ENCODE assay signal across 18 cellular contexts in the genomic region with DNA sequence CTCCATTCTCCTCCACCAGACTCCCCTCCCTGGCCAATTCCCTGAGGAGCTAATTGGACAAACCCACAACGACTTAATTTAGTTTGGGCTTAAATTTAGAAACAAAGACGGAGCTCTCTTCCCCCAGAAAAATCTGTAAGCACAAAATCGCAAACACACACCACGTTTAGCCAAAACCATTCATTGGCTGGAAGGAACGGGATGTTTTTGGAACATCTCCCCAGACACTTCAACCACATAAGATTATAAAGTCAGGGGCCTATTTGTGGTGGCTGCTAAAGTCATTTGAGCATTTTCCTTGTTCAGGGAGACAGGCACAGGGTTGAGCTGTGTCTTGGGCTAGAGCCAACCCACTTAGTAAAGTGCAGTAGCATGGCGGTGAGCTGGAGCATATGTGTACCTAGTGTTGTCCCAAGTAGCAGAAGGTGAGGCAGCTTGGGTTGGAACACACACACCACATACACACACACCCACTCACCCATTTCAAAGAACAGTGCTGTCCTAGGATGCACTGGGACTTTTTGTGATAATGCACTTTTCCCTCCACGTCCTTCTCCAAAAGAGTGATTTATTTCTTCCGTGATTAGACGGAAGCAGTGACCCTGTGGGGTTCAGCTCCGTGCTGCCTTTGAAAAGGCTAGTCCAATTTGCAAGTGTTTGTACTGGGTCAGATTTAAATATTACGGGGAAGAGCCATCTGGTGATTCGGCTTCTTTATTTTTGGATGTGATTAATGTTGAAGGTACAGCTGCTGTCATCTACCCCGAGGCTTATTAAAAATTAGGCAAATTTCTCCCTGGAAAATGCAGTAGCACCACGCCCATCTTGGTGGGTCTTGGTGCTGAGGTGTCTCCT. TPM values are rescaled to one million over a fixed set of nuclear protein-coding genes. Genes with fewer than 3 reads are reported as not detected.
DNase-seq lines count a peak whose midpoint lies in the region; ATAC-seq, FAIRE-seq and TF ChIP-seq lines count a peak whose summit lies in the region.
"Had no signal": no experiment of that assay in that cellular context is flagged by ENCODE, and none has a peak within 500 bp of the region (broad histone marks: within the 10 kb centered on the region; RNA-seq: fewer than 3 reads in every experiment).

No MANE protein-coding gene starts in this region.

- H2AFZ ChIP-seq in astrocyte (ENCODE audit: low read depth, low read length): no peak overlapping the region

- H3K4me3 Mint-ChIP-seq in astrocyte (ENCODE audit: unreplicated experiment): no peak overlapping the region
- no peak overlapping the region for H3K4me3 Mint-ChIP-seq in stimulated activated naive B cell treated with anti-CD40 and anti-IgM and Interleukin-4, amounts not matched to agents 10 μg/mL and 1 μg/mL and 100 μg/mL, for 72 hours
- H3K4me3 Mint-ChIP-seq: activated B cell treated with CpG ODN at 0.5 μM for 24 hours, memory B cell had no signal

- DNase-seq in LHCN-M2 (ENCODE audit: low read depth) (peak; percentile 18), astrocyte (ENCODE audit: low read depth) (peak; percentile 78), left ventricle myocardium inferior (peak; percentile 36), stomach (no peak), NK-92 (lab: John Stamatoyannopoulos, UW; ENCODE audit: unreplicated experiment) (no peak)
- DNase-seq in stimulated activated CD4-positive, alpha-beta T cell treated with anti-CD3 and anti-CD28 coated beads, Interleukin-15, amount 100 ng/mL, for 24 hours: no peak
- no peak for DNase-seq in stimulated activated naive B cell treated with anti-CD40 and anti-IgM and Interleukin-4, amounts not matched to agents 10 μg/mL and 1 μg/mL and 100 μg/mL, for 72 hours
- DNase-seq: activated B cell treated with CpG ODN at 0.5 μM for 24 hours; activated CD8-positive, alpha-beta memory T cell treated with anti-CD3 and anti-CD28 coated beads, Interleukin-2, amount 50 U/mL, for 48 hours; Caco-2; NCI-H748 treated with DMSO at 0.1 percent for 48 hours had no signal

- FAIRE-seq in astrocyte (lab: Jason Lieb, UNC): no peak
- FAIRE-seq: endothelial cell of umbilical vein had no signal

- H3K4me1 ChIP-seq in astrocyte (ENCODE audit: insufficient read depth, low read length) (peaks cover 17% of the 10 kb centered on the region), left ventricle myocardium inferior (peaks cover 44% of the 10 kb centered on the region), stomach (peaks cover 0 to 17% (median 6%) of the 10 kb centered on the region in 4 donors)
- H3K4me1 ChIP-seq: Caco-2, prostate gland had no signal

- H3K27me3 ChIP-seq in astrocyte (ENCODE audit: insufficient read depth, low read length) (no peaks in the 10 kb centered on the region), left ventricle myocardium inferior (ENCODE audit: low read depth) (no peaks in the 10 kb centered on the region), stomach (no peaks in the 10 kb centered on the region)
- H3K27me3 ChIP-seq: MG63 had no signal

- intact Hi-C loops in left ventricle myocardium inferior (cut with micrococcal nuclease): no loop called here
- intact Hi-C loops in stomach (cut with DNase I; ENCODE audit: low total_unique reads): no loop called here

- H3K79me2 ChIP-seq in astrocyte (ENCODE audit: insufficient read depth, low read length): no peaks in the 10 kb centered on the region

- no peaks in the 10 kb centered on the region for H3K36me3 ChIP-seq in astrocyte (ENCODE audit: insufficient read depth, low read length)
- H3K36me3 ChIP-seq in left ventricle myocardium inferior: no peaks in the 10 kb centered on the region
- peaks cover 3 to 14% (median 14%) of the 10 kb centered on the region in 4 donors for H3K36me3 ChIP-seq in stomach
- H3K36me3 ChIP-seq: MG63, prostate gland had no signal

- H3K4me2 ChIP-seq in astrocyte (ENCODE audit: low read length): peak overlapping the region; percentile 39
- H3K4me2 ChIP-seq: SK-N-SH had no signal

- no peak for TF ChIP-seq POLR2A in stomach (IDR thresholded peaks at IDR 0.05)

- no peaks in the 10 kb centered on the region for H3K9me3 Mint-ChIP-seq in astrocyte (ENCODE audit: unreplicated experiment)
- no peaks in the 10 kb centered on the region for H3K9me3 Mint-ChIP-seq in stimulated activated naive B cell treated with anti-CD40 and anti-IgM and Interleukin-4, amounts not matched to agents 10 μg/mL and 1 μg/mL and 100 μg/mL, for 72 hours
- H3K9me3 Mint-ChIP-seq: activated B cell treated with CpG ODN at 0.5 μM for 24 hours, memory B cell had no signal

- H3K9ac ChIP-seq in astrocyte (ENCODE audit: low read length): no peak overlapping the region
- H3K9ac ChIP-seq: SK-N-SH had no signal

- H3K27ac ChIP-seq in astrocyte (ENCODE audit: low read depth, low read length): no peak overlapping the region
- H3K27ac ChIP-seq in left ventricle myocardium inferior (replicated peaks): peak overlapping the region; percentile 79
- peak overlapping the region in 4 of 5 donors; percentile 11 to 79 (median 76) for H3K27ac ChIP-seq in stomach
- H3K27ac ChIP-seq: HL-60, prostate gland had no signal

- ATAC-seq in GM18867 (IDR thresholded peaks at IDR 0.05; ENCODE audit: unreplicated experiment): no peak
- ATAC-seq in stimulated activated naive B cell treated with anti-CD40 and anti-IgM and Interleukin-4, amounts not matched to agents 10 μg/mL and 1 μg/mL and 100 μg/mL, for 72 hours (replicated peaks): no peak

- no peak overlapping the region for H3K4me3 ChIP-seq in astrocyte (ENCODE audit: insufficient read depth, low read depth, low read length)
- peak overlapping the region; percentile 0 for H3K4me3 ChIP-seq in left ventricle myocardium inferior
- no peak overlapping the region for H3K4me3 ChIP-seq in stomach
- H3K4me3 ChIP-seq: MG63, prostate gland had no signal

- H4K20me1 ChIP-seq in astrocyte (ENCODE audit: insufficient read depth, low read length): peaks cover 5% of the 10 kb centered on the region

- no peaks in the 10 kb centered on the region for H3K27me3 Mint-ChIP-seq in astrocyte (ENCODE audit: low read depth, unreplicated experiment)
- peaks cover 0 to 14% of the 10 kb centered on the region in 2 donors for H3K27me3 Mint-ChIP-seq in stimulated activated naive B cell treated with anti-CD40 and anti-IgM and Interleukin-4, amounts not matched to agents 10 μg/mL and 1 μg/mL and 100 μg/mL, for 72 hours
- H3K27me3 Mint-ChIP-seq: activated B cell treated with CpG ODN at 0.5 μM for 24 hours, memory B cell had no signal

- no peak overlapping the region for H3K27ac Mint-ChIP-seq in astrocyte (ENCODE audit: unreplicated experiment)
- H3K27ac Mint-ChIP-seq in stimulated activated naive B cell treated with anti-CD40 and anti-IgM and Interleukin-4, amounts not matched to agents 10 μg/mL and 1 μg/mL and 100 μg/mL, for 72 hours: no peak overlapping the region
- H3K27ac Mint-ChIP-seq: activated B cell treated with CpG ODN at 0.5 μM for 24 hours, memory B cell had no signal

- TF ChIP-seq CTCF in astrocyte (IDR thresholded peaks at IDR 0.05; ENCODE audit: insufficient read depth, low read depth, low read length): no peak
- TF ChIP-seq CTCF in left ventricle myocardium inferior (IDR thresholded peaks at IDR 0.05; ENCODE audit: borderline replicate concordance): no peak
- TF ChIP-seq CTCF in stomach (IDR thresholded peaks at IDR 0.05): no peak

- H3K9me3 ChIP-seq in astrocyte (ENCODE audit: insufficient read depth, low read depth, low read length) (no peaks in the 10 kb centered on the region), left ventricle myocardium inferior (replicated peaks) (no peaks in the 10 kb centered on the region), stomach (no peaks in the 10 kb centered on the region)
- H3K9me3 ChIP-seq: Caco-2, MG63, prostate gland, SK-N-SH had no signal

- H3K4me1 Mint-ChIP-seq in astrocyte (ENCODE audit: low read depth, unreplicated experiment): peaks cover 2% of the 10 kb centered on the region
- H3K4me1 Mint-ChIP-seq in stimulated activated naive B cell treated with anti-CD40 and anti-IgM and Interleukin-4, amounts not matched to agents 10 μg/mL and 1 μg/mL and 100 μg/mL, for 72 hours: peaks cover 19 to 31% of the 10 kb centered on the region in 2 donors

- TF ChIP-seq EP300 in stomach (IDR thresholded peaks at IDR 0.05): no peak

- 56 to 70% (median 66%) methylated on average over 13 to 14 of the region's 14 CpGs for WGBS in stomach, 5 donors

- H3K36me3 Mint-ChIP-seq in astrocyte (ENCODE audit: low read depth, unreplicated experiment): no peaks in the 10 kb centered on the region
- H3K36me3 Mint-ChIP-seq in stimulated activated naive B cell treated with anti-CD40 and anti-IgM and Interleukin-4, amounts not matched to agents 10 μg/mL and 1 μg/mL and 100 μg/mL, for 72 hours: peaks cover 7 to 19% of the 10 kb centered on the region in 2 donors
- H3K36me3 Mint-ChIP-seq: memory B cell had no signal

RNA-seq across cellular contexts. Expression of a gene that starts 32.2 kb away (rescaled TPM):
- total RNA-seq in LHCN-M2 (2014; rRNA removed): 82.1 and 82.8 TPM in 2 replicates
- polyA plus RNA-seq in LHCN-M2 (2012): 47.3 TPM
- total RNA-seq in astrocyte: 61.2 and 63.2 TPM in 2 replicates
- total RNA-seq in left ventricle myocardium inferior: 55.6 TPM
- total RNA-seq in stomach: 100 to 1,000 TPM in 1 of 5 donors, 10 to 100 TPM in 4; 53.9 to 156 (median 87.0) TPM
- 10 to 100 TPM; 20.5 to 30.6 (median 25.2) TPM for polyA plus RNA-seq in stomach

Comparison
In these comparisons a context has a peak if more than half of its experiments do, and no peak if none do; other contexts are left out.
1. DNase-seq: peak in LHCN-M2 (single experiment), astrocyte (single experiment) and left ventricle myocardium inferior (single experiment); none in stomach (single experiment), NK-92 (single experiment), stimulated activated CD4-positive, alpha-beta T cell treated with anti-CD3 and anti-CD28 coated beads, Interleukin-15, amount 100 ng/mL, for 24 hours (single experiment) and stimulated activated naive B cell treated with anti-CD40 and anti-IgM and Interleukin-4, amounts not matched to agents 10 μg/mL and 1 μg/mL and 100 μg/mL, for 72 hours (single experiment).